8 cellular contexts compared by ENCODE assay signal in genomic region chr19:40750285-40751064, GRCh38. TPM values are rescaled to one million over a fixed set of nuclear protein-coding genes. Genes with fewer than 3 reads are reported as not detected.
DNase-seq lines count a peak whose midpoint lies in the region; ATAC-seq and TF ChIP-seq lines count a peak whose summit lies in the region.

ACTMAP (minus strand) TSS chr19:40750477; CDS start chr19:40749803, 674 bp downstream.

- intact Hi-C loops in left ventricle myocardium inferior (cut with micrococcal nuclease), result loop anchor here (5.0 kb wide), 1 partner anchor 93 kb away; no protein-coding TSS in a partner anchor

- H3K27me3 ChIP-seq in left ventricle myocardium inferior (ENCODE audit: low read depth), result no peaks in the 10 kb centered on the region

- H3K4me3 Mint-ChIP-seq in T-helper 1 cell treated with Interleukin-12 subunit alpha and Interleukin-12 subunit beta and Interleukin-4 antibody, amounts not matched to agents 30 μg/mL and 1 μg/mL, for 36 hours, result peak within 1 kb of the TSS; percentile 95
- H3K4me3 Mint-ChIP-seq in progenitor cell of endocrine pancreas (ENCODE audit: low read depth), result peak within 1 kb of the TSS; percentile 88

- H3K9me3 ChIP-seq in left ventricle myocardium inferior (replicated peaks), result no peaks in the 10 kb centered on the region

- H3K4me1 ChIP-seq in left ventricle myocardium inferior, result peaks cover 71% of the 10 kb centered on the region
- peaks cover 1% of the 10 kb centered on the region for H3K4me1 ChIP-seq in urinary bladder (ENCODE audit: insufficient read depth)

- peak within 1 kb of the TSS; percentile 96 for H3K27ac ChIP-seq in left ventricle myocardium inferior (replicated peaks)
- peak within 1 kb of the TSS; percentile 84 for H3K27ac ChIP-seq in urinary bladder (ENCODE audit: low read depth)

- DNase-seq in GM13977 (ENCODE audit: low spot score), result peak; percentile 98
- peak; percentile 99 for DNase-seq in NCI-H1694 (lab: John Stamatoyannopoulos, UW)
- peak; percentile 97 to 100 (median 100) for DNase-seq in amygdala (lab: John Stamatoyannopoulos, UW)
- peak; percentile 99 for DNase-seq in left ventricle myocardium inferior
- DNase-seq in progenitor cell of endocrine pancreas (ENCODE audit: low spot score, unreplicated experiment), result peak; percentile 98

- ATAC-seq in HG02884 (IDR thresholded peaks at IDR 0.05; ENCODE audit: unreplicated experiment), result peak; percentile 81

- H3K4me3 ChIP-seq in left ventricle myocardium inferior, result peak within 1 kb of the TSS; percentile 75
- H3K4me3 ChIP-seq in urinary bladder (ENCODE audit: low read depth, low read length), result peak within 1 kb of the TSS; percentile 66

- peaks cover 4% of the 10 kb centered on the region for H3K36me3 ChIP-seq in left ventricle myocardium inferior
- H3K36me3 ChIP-seq in urinary bladder (ENCODE audit: insufficient read depth), result no peaks in the 10 kb centered on the region

- H3K27ac Mint-ChIP-seq in T-helper 1 cell treated with Interleukin-12 subunit alpha and Interleukin-12 subunit beta and Interleukin-4 antibody, amounts not matched to agents 30 μg/mL and 1 μg/mL, for 36 hours, result peak within 1 kb of the TSS; percentile 97
- peak within 1 kb of the TSS; percentile 98 for H3K27ac Mint-ChIP-seq in progenitor cell of endocrine pancreas

- no peaks in the 10 kb centered on the region for H3K9me3 Mint-ChIP-seq in T-helper 1 cell treated with Interleukin-12 subunit alpha and Interleukin-12 subunit beta and Interleukin-4 antibody, amounts not matched to agents 30 μg/mL and 1 μg/mL, for 36 hours
- H3K9me3 Mint-ChIP-seq in progenitor cell of endocrine pancreas (ENCODE audit: low read depth), result no peaks in the 10 kb centered on the region

- peaks cover 30% of the 10 kb centered on the region for H3K4me1 Mint-ChIP-seq in T-helper 1 cell treated with Interleukin-12 subunit alpha and Interleukin-12 subunit beta and Interleukin-4 antibody, amounts not matched to agents 30 μg/mL and 1 μg/mL, for 36 hours (ENCODE audit: low read depth)
- H3K4me1 Mint-ChIP-seq in progenitor cell of endocrine pancreas (ENCODE audit: low read depth), result peaks cover 27% of the 10 kb centered on the region

- in situ Hi-C loops in GM13977 (cut with MboI; ENCODE audit: low pct_unique_long_range_greater_than_20kb, low sequenced_read_pairs, unreplicated experiment), result no loop called here

- H3K27me3 Mint-ChIP-seq in T-helper 1 cell treated with Interleukin-12 subunit alpha and Interleukin-12 subunit beta and Interleukin-4 antibody, amounts not matched to agents 30 μg/mL and 1 μg/mL, for 36 hours (ENCODE audit: low read depth), result no peaks in the 10 kb centered on the region
- H3K27me3 Mint-ChIP-seq in progenitor cell of endocrine pancreas, result no peaks in the 10 kb centered on the region

- TF ChIP-seq CTCF in GM13977 (IDR thresholded peaks at IDR 0.05; ENCODE audit: extremely low read depth, insufficient read depth, missing control alignments) (no peak), left ventricle myocardium inferior (IDR thresholded peaks at IDR 0.05; ENCODE audit: borderline replicate concordance) (no peak), progenitor cell of endocrine pancreas (IDR thresholded peaks at IDR 0.05; ENCODE audit: unreplicated experiment) (no peak)

- peaks cover 22% of the 10 kb centered on the region for H3K36me3 Mint-ChIP-seq in T-helper 1 cell treated with Interleukin-12 subunit alpha and Interleukin-12 subunit beta and Interleukin-4 antibody, amounts not matched to agents 30 μg/mL and 1 μg/mL, for 36 hours (ENCODE audit: low read depth)
- H3K36me3 Mint-ChIP-seq in progenitor cell of endocrine pancreas (ENCODE audit: insufficient read depth), result peaks cover 10% of the 10 kb centered on the region

- WGBS in urinary bladder, result under 1% methylated on average over 52 of the region's 52 CpGs

RNA-seq across cellular contexts. Expression of gene ACTMAP, which starts in this region (rescaled TPM):
- 7.4 TPM for total RNA-seq in left ventricle myocardium inferior
- 21.1 and 22.5 TPM in 2 replicates for total RNA-seq in progenitor cell of endocrine pancreas
- 0.79 TPM for total RNA-seq in urinary bladder
- polyA plus RNA-seq in urinary bladder, result 5.7 TPM

Comparison
In these comparisons a context has a peak if more than half of its experiments do, and no peak if none do; other contexts are left out.
1. Peak in every context shown above with its lines: DNase-seq, ATAC-seq, H3K4me3 ChIP-seq and H3K27ac ChIP-seq.